ENCODE assay signal across 1 cellular context in the genomic region with DNA sequence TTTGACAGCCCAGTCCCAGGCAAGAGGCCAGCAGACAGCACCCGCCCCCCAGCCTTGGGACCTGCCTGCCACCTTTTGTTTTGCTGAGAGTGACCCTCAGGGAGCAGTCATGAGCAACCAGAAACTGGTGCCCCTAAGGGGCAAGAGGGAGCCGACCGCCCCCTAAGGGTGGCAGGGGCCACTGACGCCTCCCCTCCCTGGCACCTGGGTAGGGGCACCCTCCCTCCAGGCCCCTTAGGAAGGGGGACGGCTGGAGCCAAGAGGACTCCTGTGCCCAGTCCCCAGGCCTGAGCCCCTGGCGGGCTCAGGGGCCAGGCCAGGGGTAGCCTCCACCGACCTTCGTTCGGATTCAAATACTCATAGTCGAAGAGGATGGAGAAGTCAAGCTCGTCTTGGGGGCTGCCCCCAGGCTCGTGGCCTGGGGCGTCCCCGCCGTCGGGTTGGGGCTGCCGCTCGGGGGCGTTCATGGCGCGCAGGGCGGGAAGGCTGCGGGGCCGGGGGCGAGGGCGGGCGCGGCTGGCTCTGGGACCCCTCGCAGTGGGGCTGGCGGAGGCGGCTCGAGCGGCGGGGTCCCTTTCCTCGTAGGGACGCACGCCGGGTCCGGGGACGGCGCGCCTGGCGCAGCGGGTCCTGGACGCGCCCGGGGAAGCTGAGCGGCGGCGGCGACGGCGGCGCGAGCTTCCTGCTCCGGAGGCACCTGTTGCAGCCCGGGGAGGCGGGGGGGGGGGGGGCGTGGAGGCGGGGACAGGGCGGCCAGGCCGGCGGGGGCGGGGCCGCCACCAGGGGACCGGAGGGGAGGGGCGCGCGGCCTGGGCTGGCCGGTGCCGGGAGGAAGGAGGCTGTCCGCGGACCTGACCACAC.
TF ChIP-seq lines count a peak whose summit lies in the region.

A gene (minus strand): TSS at position 687 of the 861 bp plus-strand sequence. CDS start 220 bp downstream, at position 467.

TF ChIP-seq in HepG2, 621 proteins besides CTCF, POLR2A, EP300 and RAD21 (continued from another document and continues in another):
- no peak for TF ChIP-seq FOXA1 (IDR thresholded peaks at IDR 0.05)
- no peak for TF ChIP-seq FOXA1 (CRISPR knock-in tag; IDR thresholded peaks at IDR 0.05)
- TF ChIP-seq, protein P1, sequence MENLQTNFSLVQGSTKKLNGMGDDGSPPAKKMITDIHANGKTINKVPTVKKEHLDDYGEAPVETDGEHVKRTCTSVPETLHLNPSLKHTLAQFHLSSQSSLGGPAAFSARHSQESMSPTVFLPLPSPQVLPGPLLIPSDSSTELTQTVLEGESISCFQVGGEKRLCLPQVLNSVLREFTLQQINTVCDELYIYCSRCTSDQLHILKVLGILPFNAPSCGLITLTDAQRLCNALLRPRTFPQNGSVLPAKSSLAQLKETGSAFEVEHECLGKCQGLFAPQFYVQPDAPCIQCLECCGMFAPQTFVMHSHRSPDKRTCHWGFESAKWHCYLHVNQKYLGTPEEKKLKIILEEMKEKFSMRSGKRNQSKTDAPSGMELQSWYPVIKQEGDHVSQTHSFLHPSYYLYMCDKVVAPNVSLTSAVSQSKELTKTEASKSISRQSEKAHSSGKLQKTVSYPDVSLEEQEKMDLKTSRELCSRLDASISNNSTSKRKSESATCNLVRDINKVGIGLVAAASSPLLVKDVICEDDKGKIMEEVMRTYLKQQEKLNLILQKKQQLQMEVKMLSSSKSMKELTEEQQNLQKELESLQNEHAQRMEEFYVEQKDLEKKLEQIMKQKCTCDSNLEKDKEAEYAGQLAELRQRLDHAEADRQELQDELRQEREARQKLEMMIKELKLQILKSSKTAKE (CRISPR knock-in tag; IDR thresholded peaks at IDR 0.05; ENCODE audit: borderline replicate concordance): no peak
- TF ChIP-seq, protein P2, sequence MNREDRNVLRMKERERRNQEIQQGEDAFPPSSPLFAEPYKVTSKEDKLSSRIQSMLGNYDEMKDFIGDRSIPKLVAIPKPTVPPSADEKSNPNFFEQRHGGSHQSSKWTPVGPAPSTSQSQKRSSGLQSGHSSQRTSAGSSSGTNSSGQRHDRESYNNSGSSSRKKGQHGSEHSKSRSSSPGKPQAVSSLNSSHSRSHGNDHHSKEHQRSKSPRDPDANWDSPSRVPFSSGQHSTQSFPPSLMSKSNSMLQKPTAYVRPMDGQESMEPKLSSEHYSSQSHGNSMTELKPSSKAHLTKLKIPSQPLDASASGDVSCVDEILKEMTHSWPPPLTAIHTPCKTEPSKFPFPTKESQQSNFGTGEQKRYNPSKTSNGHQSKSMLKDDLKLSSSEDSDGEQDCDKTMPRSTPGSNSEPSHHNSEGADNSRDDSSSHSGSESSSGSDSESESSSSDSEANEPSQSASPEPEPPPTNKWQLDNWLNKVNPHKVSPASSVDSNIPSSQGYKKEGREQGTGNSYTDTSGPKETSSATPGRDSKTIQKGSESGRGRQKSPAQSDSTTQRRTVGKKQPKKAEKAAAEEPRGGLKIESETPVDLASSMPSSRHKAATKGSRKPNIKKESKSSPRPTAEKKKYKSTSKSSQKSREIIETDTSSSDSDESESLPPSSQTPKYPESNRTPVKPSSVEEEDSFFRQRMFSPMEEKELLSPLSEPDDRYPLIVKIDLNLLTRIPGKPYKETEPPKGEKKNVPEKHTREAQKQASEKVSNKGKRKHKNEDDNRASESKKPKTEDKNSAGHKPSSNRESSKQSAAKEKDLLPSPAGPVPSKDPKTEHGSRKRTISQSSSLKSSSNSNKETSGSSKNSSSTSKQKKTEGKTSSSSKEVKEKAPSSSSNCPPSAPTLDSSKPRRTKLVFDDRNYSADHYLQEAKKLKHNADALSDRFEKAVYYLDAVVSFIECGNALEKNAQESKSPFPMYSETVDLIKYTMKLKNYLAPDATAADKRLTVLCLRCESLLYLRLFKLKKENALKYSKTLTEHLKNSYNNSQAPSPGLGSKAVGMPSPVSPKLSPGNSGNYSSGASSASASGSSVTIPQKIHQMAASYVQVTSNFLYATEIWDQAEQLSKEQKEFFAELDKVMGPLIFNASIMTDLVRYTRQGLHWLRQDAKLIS (CRISPR knock-in tag; IDR thresholded peaks at IDR 0.05): no peak
- TF ChIP-seq, protein P3, sequence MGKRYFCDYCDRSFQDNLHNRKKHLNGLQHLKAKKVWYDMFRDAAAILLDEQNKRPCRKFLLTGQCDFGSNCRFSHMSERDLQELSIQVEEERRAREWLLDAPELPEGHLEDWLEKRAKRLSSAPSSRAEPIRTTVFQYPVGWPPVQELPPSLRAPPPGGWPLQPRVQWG (CRISPR knock-in tag; IDR thresholded peaks at IDR 0.05; ENCODE audit: borderline replicate concordance, low read depth): no peak
- TF ChIP-seq, protein P4, sequence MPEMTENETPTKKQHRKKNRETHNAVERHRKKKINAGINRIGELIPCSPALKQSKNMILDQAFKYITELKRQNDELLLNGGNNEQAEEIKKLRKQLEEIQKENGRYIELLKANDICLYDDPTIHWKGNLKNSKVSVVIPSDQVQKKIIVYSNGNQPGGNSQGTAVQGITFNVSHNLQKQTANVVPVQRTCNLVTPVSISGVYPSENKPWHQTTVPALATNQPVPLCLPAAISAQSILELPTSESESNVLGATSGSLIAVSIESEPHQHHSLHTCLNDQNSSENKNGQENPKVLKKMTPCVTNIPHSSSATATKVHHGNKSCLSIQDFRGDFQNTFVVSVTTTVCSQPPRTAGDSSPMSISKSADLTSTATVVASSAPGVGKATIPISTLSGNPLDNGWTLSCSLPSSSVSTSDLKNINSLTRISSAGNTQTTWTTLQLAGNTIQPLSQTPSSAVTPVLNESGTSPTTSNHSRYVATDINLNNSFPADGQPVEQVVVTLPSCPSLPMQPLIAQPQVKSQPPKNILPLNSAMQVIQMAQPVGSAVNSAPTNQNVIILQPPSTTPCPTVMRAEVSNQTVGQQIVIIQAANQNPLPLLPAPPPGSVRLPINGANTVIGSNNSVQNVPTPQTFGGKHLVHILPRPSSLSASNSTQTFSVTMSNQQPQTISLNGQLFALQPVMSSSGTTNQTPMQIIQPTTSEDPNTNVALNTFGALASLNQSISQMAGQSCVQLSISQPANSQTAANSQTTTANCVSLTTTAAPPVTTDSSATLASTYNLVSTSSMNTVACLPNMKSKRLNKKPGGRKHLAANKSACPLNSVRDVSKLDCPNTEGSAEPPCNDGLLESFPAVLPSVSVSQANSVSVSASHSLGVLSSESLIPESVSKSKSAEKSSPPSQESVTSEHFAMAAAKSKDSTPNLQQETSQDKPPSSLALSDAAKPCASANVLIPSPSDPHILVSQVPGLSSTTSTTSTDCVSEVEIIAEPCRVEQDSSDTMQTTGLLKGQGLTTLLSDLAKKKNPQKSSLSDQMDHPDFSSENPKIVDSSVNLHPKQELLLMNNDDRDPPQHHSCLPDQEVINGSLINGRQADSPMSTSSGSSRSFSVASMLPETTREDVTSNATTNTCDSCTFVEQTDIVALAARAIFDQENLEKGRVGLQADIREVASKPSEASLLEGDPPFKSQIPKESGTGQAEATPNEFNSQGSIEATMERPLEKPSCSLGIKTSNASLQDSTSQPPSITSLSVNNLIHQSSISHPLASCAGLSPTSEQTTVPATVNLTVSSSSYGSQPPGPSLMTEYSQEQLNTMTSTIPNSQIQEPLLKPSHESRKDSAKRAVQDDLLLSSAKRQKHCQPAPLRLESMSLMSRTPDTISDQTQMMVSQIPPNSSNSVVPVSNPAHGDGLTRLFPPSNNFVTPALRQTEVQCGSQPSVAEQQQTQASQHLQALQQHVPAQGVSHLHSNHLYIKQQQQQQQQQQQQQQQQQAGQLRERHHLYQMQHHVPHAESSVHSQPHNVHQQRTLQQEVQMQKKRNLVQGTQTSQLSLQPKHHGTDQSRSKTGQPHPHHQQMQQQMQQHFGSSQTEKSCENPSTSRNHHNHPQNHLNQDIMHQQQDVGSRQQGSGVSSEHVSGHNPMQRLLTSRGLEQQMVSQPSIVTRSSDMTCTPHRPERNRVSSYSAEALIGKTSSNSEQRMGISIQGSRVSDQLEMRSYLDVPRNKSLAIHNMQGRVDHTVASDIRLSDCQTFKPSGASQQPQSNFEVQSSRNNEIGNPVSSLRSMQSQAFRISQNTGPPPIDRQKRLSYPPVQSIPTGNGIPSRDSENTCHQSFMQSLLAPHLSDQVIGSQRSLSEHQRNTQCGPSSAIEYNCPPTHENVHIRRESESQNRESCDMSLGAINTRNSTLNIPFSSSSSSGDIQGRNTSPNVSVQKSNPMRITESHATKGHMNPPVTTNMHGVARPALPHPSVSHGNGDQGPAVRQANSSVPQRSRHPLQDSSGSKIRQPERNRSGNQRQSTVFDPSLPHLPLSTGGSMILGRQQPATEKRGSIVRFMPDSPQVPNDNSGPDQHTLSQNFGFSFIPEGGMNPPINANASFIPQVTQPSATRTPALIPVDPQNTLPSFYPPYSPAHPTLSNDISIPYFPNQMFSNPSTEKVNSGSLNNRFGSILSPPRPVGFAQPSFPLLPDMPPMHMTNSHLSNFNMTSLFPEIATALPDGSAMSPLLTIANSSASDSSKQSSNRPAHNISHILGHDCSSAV (CRISPR knock-in tag; IDR thresholded peaks at IDR 0.05; ENCODE audit: borderline replicate concordance): no peak
- TF ChIP-seq ZNF225 (CRISPR knock-in tag; IDR thresholded peaks at IDR 0.05): peak; percentile 52; the same call in 1 of the 2 replicates
- TF ChIP-seq ZNF660 (CRISPR knock-in tag; IDR thresholded peaks at IDR 0.05; ENCODE audit: borderline replicate concordance, low read depth): no peak
- TF ChIP-seq ZNF629 (CRISPR knock-in tag; conservative IDR thresholded peaks at IDR 0.05): no peak
- TF ChIP-seq, protein P5, sequence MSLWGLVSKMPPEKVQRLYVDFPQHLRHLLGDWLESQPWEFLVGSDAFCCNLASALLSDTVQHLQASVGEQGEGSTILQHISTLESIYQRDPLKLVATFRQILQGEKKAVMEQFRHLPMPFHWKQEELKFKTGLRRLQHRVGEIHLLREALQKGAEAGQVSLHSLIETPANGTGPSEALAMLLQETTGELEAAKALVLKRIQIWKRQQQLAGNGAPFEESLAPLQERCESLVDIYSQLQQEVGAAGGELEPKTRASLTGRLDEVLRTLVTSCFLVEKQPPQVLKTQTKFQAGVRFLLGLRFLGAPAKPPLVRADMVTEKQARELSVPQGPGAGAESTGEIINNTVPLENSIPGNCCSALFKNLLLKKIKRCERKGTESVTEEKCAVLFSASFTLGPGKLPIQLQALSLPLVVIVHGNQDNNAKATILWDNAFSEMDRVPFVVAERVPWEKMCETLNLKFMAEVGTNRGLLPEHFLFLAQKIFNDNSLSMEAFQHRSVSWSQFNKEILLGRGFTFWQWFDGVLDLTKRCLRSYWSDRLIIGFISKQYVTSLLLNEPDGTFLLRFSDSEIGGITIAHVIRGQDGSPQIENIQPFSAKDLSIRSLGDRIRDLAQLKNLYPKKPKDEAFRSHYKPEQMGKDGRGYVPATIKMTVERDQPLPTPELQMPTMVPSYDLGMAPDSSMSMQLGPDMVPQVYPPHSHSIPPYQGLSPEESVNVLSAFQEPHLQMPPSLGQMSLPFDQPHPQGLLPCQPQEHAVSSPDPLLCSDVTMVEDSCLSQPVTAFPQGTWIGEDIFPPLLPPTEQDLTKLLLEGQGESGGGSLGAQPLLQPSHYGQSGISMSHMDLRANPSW (CRISPR knock-in tag; IDR thresholded peaks at IDR 0.05; ENCODE audit: borderline replicate concordance): no peak; the same call in 1 of the 2 replicates
- TF ChIP-seq ZNF746 (CRISPR knock-in tag; IDR thresholded peaks at IDR 0.05): no peak; the same call in 1 of the 2 replicates
- TF ChIP-seq, protein P6, sequence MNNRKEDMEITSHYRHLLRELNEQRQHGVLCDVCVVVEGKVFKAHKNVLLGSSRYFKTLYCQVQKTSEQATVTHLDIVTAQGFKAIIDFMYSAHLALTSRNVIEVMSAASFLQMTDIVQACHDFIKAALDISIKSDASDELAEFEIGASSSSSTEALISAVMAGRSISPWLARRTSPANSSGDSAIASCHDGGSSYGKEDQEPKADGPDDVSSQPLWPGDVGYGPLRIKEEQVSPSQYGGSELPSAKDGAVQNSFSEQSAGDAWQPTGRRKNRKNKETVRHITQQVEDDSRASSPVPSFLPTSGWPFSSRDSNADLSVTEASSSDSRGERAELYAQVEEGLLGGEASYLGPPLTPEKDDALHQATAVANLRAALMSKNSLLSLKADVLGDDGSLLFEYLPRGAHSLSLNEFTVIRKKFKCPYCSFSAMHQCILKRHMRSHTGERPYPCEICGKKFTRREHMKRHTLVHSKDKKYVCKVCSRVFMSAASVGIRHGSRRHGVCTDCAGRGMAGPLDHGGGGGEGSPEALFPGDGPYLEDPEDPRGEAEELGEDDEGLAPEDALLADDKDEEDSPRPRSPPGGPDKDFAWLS (CRISPR knock-in tag; IDR thresholded peaks at IDR 0.05; ENCODE audit: borderline replicate concordance): no peak
- TF ChIP-seq ZNF337 (CRISPR knock-in tag; IDR thresholded peaks at IDR 0.05; ENCODE audit: borderline replicate concordance, low read depth): no peak
- TF ChIP-seq CENPX (CRISPR knock-in tag; IDR thresholded peaks at IDR 0.05): no peak
- TF ChIP-seq, protein P7, sequence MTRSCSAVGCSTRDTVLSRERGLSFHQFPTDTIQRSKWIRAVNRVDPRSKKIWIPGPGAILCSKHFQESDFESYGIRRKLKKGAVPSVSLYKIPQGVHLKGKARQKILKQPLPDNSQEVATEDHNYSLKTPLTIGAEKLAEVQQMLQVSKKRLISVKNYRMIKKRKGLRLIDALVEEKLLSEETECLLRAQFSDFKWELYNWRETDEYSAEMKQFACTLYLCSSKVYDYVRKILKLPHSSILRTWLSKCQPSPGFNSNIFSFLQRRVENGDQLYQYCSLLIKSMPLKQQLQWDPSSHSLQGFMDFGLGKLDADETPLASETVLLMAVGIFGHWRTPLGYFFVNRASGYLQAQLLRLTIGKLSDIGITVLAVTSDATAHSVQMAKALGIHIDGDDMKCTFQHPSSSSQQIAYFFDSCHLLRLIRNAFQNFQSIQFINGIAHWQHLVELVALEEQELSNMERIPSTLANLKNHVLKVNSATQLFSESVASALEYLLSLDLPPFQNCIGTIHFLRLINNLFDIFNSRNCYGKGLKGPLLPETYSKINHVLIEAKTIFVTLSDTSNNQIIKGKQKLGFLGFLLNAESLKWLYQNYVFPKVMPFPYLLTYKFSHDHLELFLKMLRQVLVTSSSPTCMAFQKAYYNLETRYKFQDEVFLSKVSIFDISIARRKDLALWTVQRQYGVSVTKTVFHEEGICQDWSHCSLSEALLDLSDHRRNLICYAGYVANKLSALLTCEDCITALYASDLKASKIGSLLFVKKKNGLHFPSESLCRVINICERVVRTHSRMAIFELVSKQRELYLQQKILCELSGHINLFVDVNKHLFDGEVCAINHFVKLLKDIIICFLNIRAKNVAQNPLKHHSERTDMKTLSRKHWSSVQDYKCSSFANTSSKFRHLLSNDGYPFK (CRISPR knock-in tag; IDR thresholded peaks at IDR 0.05; ENCODE audit: borderline replicate concordance): peak; percentile 17; the same call in 1 of the 2 replicates
- TF ChIP-seq SSRP1 (CRISPR knock-in tag; IDR thresholded peaks at IDR 0.05): no peak
- TF ChIP-seq ZNF598 (CRISPR knock-in tag; IDR thresholded peaks at IDR 0.05; ENCODE audit: borderline replicate concordance): 0 out of 2 replicates have a peak, but pooled peaks have one; percentile 4
- TF ChIP-seq SRF (IDR thresholded peaks at IDR 0.05; ENCODE audit: low read depth, low read length): no peak
- TF ChIP-seq ZNF7 (CRISPR knock-in tag; IDR thresholded peaks at IDR 0.05): no peak
- no peak for TF ChIP-seq ZNF780A (CRISPR knock-in tag; IDR thresholded peaks at IDR 0.05)
- TF ChIP-seq, protein P8, sequence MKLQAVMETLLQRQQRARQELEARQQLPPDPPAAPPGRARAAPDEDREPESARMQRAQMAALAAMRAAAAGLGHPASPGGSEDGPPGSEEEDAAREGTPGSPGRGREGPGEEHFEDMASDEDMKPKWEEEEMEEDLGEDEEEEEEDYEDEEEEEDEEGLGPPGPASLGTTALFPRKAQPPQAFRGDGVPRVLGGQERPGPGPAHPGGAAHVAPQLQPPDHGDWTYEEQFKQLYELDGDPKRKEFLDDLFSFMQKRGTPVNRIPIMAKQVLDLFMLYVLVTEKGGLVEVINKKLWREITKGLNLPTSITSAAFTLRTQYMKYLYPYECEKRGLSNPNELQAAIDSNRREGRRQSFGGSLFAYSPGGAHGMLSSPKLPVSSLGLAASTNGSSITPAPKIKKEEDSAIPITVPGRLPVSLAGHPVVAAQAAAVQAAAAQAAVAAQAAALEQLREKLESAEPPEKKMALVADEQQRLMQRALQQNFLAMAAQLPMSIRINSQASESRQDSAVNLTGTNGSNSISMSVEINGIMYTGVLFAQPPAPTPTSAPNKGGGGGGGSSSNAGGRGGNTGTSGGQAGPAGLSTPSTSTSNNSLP (IDR thresholded peaks at IDR 0.05; ENCODE audit: low read depth, low read length): no peak
